ENCODE assay signal across 11 cellular contexts in the genomic region with DNA sequence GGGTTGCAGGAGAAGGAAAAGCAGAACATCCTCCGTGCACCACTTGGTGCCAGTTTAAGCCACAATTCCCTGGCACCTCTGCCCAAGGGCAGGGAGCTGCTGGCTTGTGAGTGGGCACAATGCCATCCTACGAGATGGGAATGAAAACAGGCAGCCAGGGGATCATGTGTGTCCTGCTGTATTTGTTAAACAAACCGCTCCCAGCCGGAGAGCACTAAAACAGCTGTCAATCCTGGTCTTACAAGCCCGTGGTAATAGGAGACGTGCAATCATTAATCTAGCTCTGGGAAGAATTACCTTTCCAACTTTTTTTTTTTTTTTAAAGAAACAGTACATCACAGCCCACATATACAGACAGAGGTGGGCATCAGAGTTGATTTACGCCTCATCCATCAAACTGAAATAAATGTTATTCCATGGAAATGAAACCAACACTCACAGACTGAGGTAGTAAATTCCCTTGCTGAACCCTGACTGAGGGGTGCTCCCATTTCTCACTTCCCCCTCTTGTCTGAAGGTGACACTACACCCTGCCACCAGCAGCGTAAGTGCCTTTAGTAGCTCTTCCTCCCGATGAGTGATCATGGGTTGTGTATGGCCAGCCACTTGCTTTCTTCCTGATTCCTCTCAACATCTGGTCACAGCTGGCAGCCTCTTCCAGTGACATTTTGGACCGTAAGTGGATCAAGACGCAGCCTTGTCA.
DNase-seq lines count a peak whose midpoint lies in the region; ATAC-seq, FAIRE-seq and TF ChIP-seq lines count a peak whose summit lies in the region.
"Had no signal": no experiment of that assay in that cellular context is flagged by ENCODE, and none has a peak within 500 bp of the region (broad histone marks: within the 10 kb centered on the region; RNA-seq: fewer than 3 reads in every experiment).

No MANE protein-coding gene starts in this region.

- H3K9me3 ChIP-seq in A549 = no peaks in the 10 kb centered on the region
- no peaks in the 10 kb centered on the region for H3K9me3 ChIP-seq in kidney (ENCODE audit: control insufficient read depth in 1 of 2, low read length in 2 of 2)

- CTCF ChIA-PET in A549 (lab: Yijun Ruan, JAX) = no interaction called here
- CTCF ChIA-PET in activated CD4-positive, alpha-beta memory T cell treated with anti-CD3 and anti-CD28 coated beads for 36 hours (lab: Charles Lee) = no interaction called here

- POLR2A ChIA-PET in A549 (lab: Yijun Ruan, JAX) = no interaction called here
- POLR2A ChIA-PET in activated CD4-positive, alpha-beta memory T cell treated with anti-CD3 and anti-CD28 coated beads for 36 hours (lab: Charles Lee) = no interaction called here

- no peaks in the 10 kb centered on the region for H3K36me3 ChIP-seq in kidney (ENCODE audit: control insufficient read depth in 1 of 2, insufficient read depth in 2 of 2, low read length in 2 of 2)

- no peak for TF ChIP-seq RAD21 in A549 (conservative IDR thresholded peaks at IDR 0.05 in 1 of 2, IDR thresholded peaks at IDR 0.05 in 1 of 2)

- H3K36me3 Mint-ChIP-seq in activated T-helper 1 cell treated with anti-CD3 and anti-CD28 coated beads, Interleukin-12 subunit alpha, Interleukin-12 subunit beta, Interleukin-2, Interleukin-4 antibody, amounts not matched to agents 30 ng/mL and 10 ng/mL and 1 ng/mL, durations not matched to agents 14 hours and 24 hours and 36 hours (ENCODE audit: low read depth) = no peaks in the 10 kb centered on the region
- H3K36me3 Mint-ChIP-seq in activated CD4-positive, alpha-beta memory T cell treated with anti-CD3 and anti-CD28 coated beads for 36 hours = no peaks in the 10 kb centered on the region
- H3K36me3 Mint-ChIP-seq in activated naive CD8-positive, alpha-beta T cell treated with anti-CD3 and anti-CD28 coated beads, Interleukin-2, amount 50 U/mL, for 24 hours (ENCODE audit: low read depth) = no peaks in the 10 kb centered on the region
- H3K36me3 Mint-ChIP-seq: activated naive CD4-positive, alpha-beta T cell treated with anti-CD3 and anti-CD28 coated beads, Interleukin-2, amount 50 U/mL, for 24 hours had no signal

- no peak for TF ChIP-seq CTCF in A549 (IDR thresholded peaks at IDR 0.05)
- TF ChIP-seq CTCF in kidney (IDR thresholded peaks at IDR 0.05; ENCODE audit: borderline replicate concordance, extremely low read depth, insufficient read depth) = no peak

- no peak for ATAC-seq in A549
- ATAC-seq in activated naive CD8-positive, alpha-beta T cell treated with anti-CD3 and anti-CD28 coated beads, Interleukin-2, amount 50 U/mL, for 24 hours = no peak

- TF ChIP-seq EP300 in A549 (IDR thresholded peaks at IDR 0.05) = no peak

- FAIRE-seq in A549 (lab: Jason Lieb, UNC) (no peak), kidney (lab: Jason Lieb, UNC) (no peak)

- no peaks in the 10 kb centered on the region for H3K4me1 ChIP-seq in A549
- peaks cover 0 to 2% of the 10 kb centered on the region in 2 donors for H3K4me1 ChIP-seq in kidney (ENCODE audit: control insufficient read depth in 1 of 2, insufficient read depth in 1 of 2, low read depth in 1 of 2, low read length in 2 of 2)

- no peak overlapping the region for H3K27ac Mint-ChIP-seq in activated T-helper 1 cell treated with anti-CD3 and anti-CD28 coated beads, Interleukin-12 subunit alpha, Interleukin-12 subunit beta, Interleukin-2, Interleukin-4 antibody, amounts not matched to agents 30 ng/mL and 10 ng/mL and 1 ng/mL, durations not matched to agents 14 hours and 24 hours and 36 hours
- H3K27ac Mint-ChIP-seq in activated CD4-positive, alpha-beta memory T cell treated with anti-CD3 and anti-CD28 coated beads for 36 hours = no peak overlapping the region
- H3K27ac Mint-ChIP-seq in activated naive CD8-positive, alpha-beta T cell treated with anti-CD3 and anti-CD28 coated beads, Interleukin-2, amount 50 U/mL, for 24 hours = no peak overlapping the region
- H3K27ac Mint-ChIP-seq: activated naive CD4-positive, alpha-beta T cell treated with anti-CD3 and anti-CD28 coated beads, Interleukin-2, amount 50 U/mL, for 24 hours had no signal

- 28% methylated on average over 11 of the region's 11 CpGs for WGBS in A549 (ENCODE audit: missing lambda C conversion rate)

- no peak overlapping the region for H3K4me3 Mint-ChIP-seq in activated T-helper 1 cell treated with anti-CD3 and anti-CD28 coated beads, Interleukin-12 subunit alpha, Interleukin-12 subunit beta, Interleukin-2, Interleukin-4 antibody, amounts not matched to agents 30 ng/mL and 10 ng/mL and 1 ng/mL, durations not matched to agents 14 hours and 24 hours and 36 hours
- H3K4me3 Mint-ChIP-seq in activated CD4-positive, alpha-beta memory T cell treated with anti-CD3 and anti-CD28 coated beads for 36 hours = no peak overlapping the region
- H3K4me3 Mint-ChIP-seq in activated naive CD8-positive, alpha-beta T cell treated with anti-CD3 and anti-CD28 coated beads, Interleukin-2, amount 50 U/mL, for 24 hours = no peak overlapping the region
- H3K4me3 Mint-ChIP-seq: activated naive CD4-positive, alpha-beta T cell treated with anti-CD3 and anti-CD28 coated beads, Interleukin-2, amount 50 U/mL, for 24 hours had no signal

- 0 out of 3 replicates have a peak overlapping the region, but pooled peaks have one; percentile 12 for H3K4me2 ChIP-seq in A549

- DNase-seq in A549 (ENCODE audit: low read depth in 1 of 2, low spot score in 1 of 2) (peak in 1 of 2 experiments; percentile 10), NCI-H1092 (lab: John Stamatoyannopoulos, UW) (peak; percentile 85), NCI-H69 (lab: John Stamatoyannopoulos, UW) (peak; percentile 62), kidney (peak; percentile 74), HPDE6-E6E7 (ENCODE audit: extremely low spot score) (no peak)
- no peak for DNase-seq in activated T-helper 1 cell treated with anti-CD3 and anti-CD28 coated beads, Interleukin-12 subunit alpha, Interleukin-12 subunit beta, Interleukin-2, Interleukin-4 antibody, amounts not matched to agents 30 ng/mL and 10 ng/mL and 1 ng/mL, durations not matched to agents 14 hours and 24 hours and 36 hours (ENCODE audit: low spot score)
- no peak for DNase-seq in activated CD4-positive, alpha-beta memory T cell treated with anti-CD3 and anti-CD28 coated beads for 36 hours
- DNase-seq in activated naive CD8-positive, alpha-beta T cell treated with anti-CD3 and anti-CD28 coated beads, Interleukin-2, amount 50 U/mL, for 24 hours = no peak
- DNase-seq: activated CD4-positive, alpha-beta T cell treated with anti-CD3 and anti-CD28 coated beads, Interleukin-2, amount 50 U/mL, for 1 hour; NCI-H1694 had no signal

- no peak for TF ChIP-seq POLR2A in A549 (IDR thresholded peaks at IDR 0.05; ENCODE audit: low read length)

- no peaks in the 10 kb centered on the region for H3K9me3 Mint-ChIP-seq in activated T-helper 1 cell treated with anti-CD3 and anti-CD28 coated beads, Interleukin-12 subunit alpha, Interleukin-12 subunit beta, Interleukin-2, Interleukin-4 antibody, amounts not matched to agents 30 ng/mL and 10 ng/mL and 1 ng/mL, durations not matched to agents 14 hours and 24 hours and 36 hours
- no peaks in the 10 kb centered on the region for H3K9me3 Mint-ChIP-seq in activated CD4-positive, alpha-beta memory T cell treated with anti-CD3 and anti-CD28 coated beads for 36 hours
- no peaks in the 10 kb centered on the region for H3K9me3 Mint-ChIP-seq in activated naive CD8-positive, alpha-beta T cell treated with anti-CD3 and anti-CD28 coated beads, Interleukin-2, amount 50 U/mL, for 24 hours
- H3K9me3 Mint-ChIP-seq: activated naive CD4-positive, alpha-beta T cell treated with anti-CD3 and anti-CD28 coated beads, Interleukin-2, amount 50 U/mL, for 24 hours had no signal

- H3K4me3 ChIP-seq in A549 (no peak overlapping the region), kidney (ENCODE audit: low read length in 2 of 2) (no peak overlapping the region)

- no peaks in the 10 kb centered on the region for H3K27me3 Mint-ChIP-seq in activated T-helper 1 cell treated with anti-CD3 and anti-CD28 coated beads, Interleukin-12 subunit alpha, Interleukin-12 subunit beta, Interleukin-2, Interleukin-4 antibody, amounts not matched to agents 30 ng/mL and 10 ng/mL and 1 ng/mL, durations not matched to agents 14 hours and 24 hours and 36 hours (ENCODE audit: insufficient read depth)
- H3K27me3 Mint-ChIP-seq in activated CD4-positive, alpha-beta memory T cell treated with anti-CD3 and anti-CD28 coated beads for 36 hours = peaks cover 4% of the 10 kb centered on the region
- H3K27me3 Mint-ChIP-seq in activated naive CD8-positive, alpha-beta T cell treated with anti-CD3 and anti-CD28 coated beads, Interleukin-2, amount 50 U/mL, for 24 hours = peaks cover 2% of the 10 kb centered on the region
- H3K27me3 Mint-ChIP-seq: activated naive CD4-positive, alpha-beta T cell treated with anti-CD3 and anti-CD28 coated beads, Interleukin-2, amount 50 U/mL, for 24 hours had no signal

- H3K27ac ChIP-seq in A549 = no peak overlapping the region
- no peak overlapping the region for H3K27ac ChIP-seq in kidney (ENCODE audit: low read depth in 2 of 2, low read length in 2 of 2)

- H3K4me1 Mint-ChIP-seq in activated T-helper 1 cell treated with anti-CD3 and anti-CD28 coated beads, Interleukin-12 subunit alpha, Interleukin-12 subunit beta, Interleukin-2, Interleukin-4 antibody, amounts not matched to agents 30 ng/mL and 10 ng/mL and 1 ng/mL, durations not matched to agents 14 hours and 24 hours and 36 hours (ENCODE audit: low read depth) = no peaks in the 10 kb centered on the region
- H3K4me1 Mint-ChIP-seq in activated CD4-positive, alpha-beta memory T cell treated with anti-CD3 and anti-CD28 coated beads for 36 hours (ENCODE audit: low read depth) = no peaks in the 10 kb centered on the region
- no peaks in the 10 kb centered on the region for H3K4me1 Mint-ChIP-seq in activated naive CD8-positive, alpha-beta T cell treated with anti-CD3 and anti-CD28 coated beads, Interleukin-2, amount 50 U/mL, for 24 hours
- H3K4me1 Mint-ChIP-seq: activated naive CD4-positive, alpha-beta T cell treated with anti-CD3 and anti-CD28 coated beads, Interleukin-2, amount 50 U/mL, for 24 hours had no signal

- no peak overlapping the region for H3K9ac ChIP-seq in kidney (ENCODE audit: low read length in 2 of 2)

- intact Hi-C loops in kidney (cut with DNase I) = no loop called here
- intact Hi-C loops in activated T-helper 1 cell treated with anti-CD3 and anti-CD28 coated beads, Interleukin-12 subunit alpha, Interleukin-12 subunit beta, Interleukin-2, Interleukin-4 antibody, amounts not matched to agents 30 ng/mL and 10 ng/mL and 1 ng/mL, durations not matched to agents 14 hours and 24 hours and 36 hours (cut with micrococcal nuclease) = no loop called here
- intact Hi-C loops in activated CD4-positive, alpha-beta memory T cell treated with anti-CD3 and anti-CD28 coated beads for 36 hours (cut with micrococcal nuclease) = no loop called here

TF ChIP-seq in A549, 52 proteins besides CTCF, POLR2A, EP300 and RAD21 (continues in another document):
- TF ChIP-seq, protein P1, sequence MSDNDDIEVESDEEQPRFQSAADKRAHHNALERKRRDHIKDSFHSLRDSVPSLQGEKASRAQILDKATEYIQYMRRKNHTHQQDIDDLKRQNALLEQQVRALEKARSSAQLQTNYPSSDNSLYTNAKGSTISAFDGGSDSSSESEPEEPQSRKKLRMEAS (IDR thresholded peaks at IDR 0.05) = no peak
- no peak for TF ChIP-seq SREBF2 (IDR thresholded peaks at IDR 0.05)
- TF ChIP-seq, protein P2, sequence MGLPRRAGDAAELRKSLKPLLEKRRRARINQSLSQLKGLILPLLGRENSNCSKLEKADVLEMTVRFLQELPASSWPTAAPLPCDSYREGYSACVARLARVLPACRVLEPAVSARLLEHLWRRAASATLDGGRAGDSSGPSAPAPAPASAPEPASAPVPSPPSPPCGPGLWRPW (IDR thresholded peaks at IDR 0.05) = no peak

Comparison
In these comparisons a context has a peak if more than half of its experiments do, and no peak if none do; other contexts are left out.
1. DNase-seq: peak in NCI-H1092 (single experiment), NCI-H69 (single experiment) and kidney (single experiment); none in HPDE6-E6E7 (single experiment), activated T-helper 1 cell treated with anti-CD3 and anti-CD28 coated beads, Interleukin-12 subunit alpha, Interleukin-12 subunit beta, Interleukin-2, Interleukin-4 antibody, amounts not matched to agents 30 ng/mL and 10 ng/mL and 1 ng/mL, durations not matched to agents 14 hours and 24 hours and 36 hours (single experiment), activated CD4-positive, alpha-beta memory T cell treated with anti-CD3 and anti-CD28 coated beads for 36 hours (single experiment) and activated naive CD8-positive, alpha-beta T cell treated with anti-CD3 and anti-CD28 coated beads, Interleukin-2, amount 50 U/mL, for 24 hours (single experiment).